In genomic region chr3:20539666-20540460, GRCh38 we compare ENCODE assay signal across 16 cellular contexts.
A peak's percentile ranks its signal among the peaks of the same experiment; 100 is the strongest.
DNase-seq lines count a peak whose midpoint lies in the region; ATAC-seq and TF ChIP-seq lines count a peak whose summit lies in the region.
"Had no signal": no experiment of that assay in that cellular context is flagged by ENCODE, and none has a peak within 500 bp of the region (broad histone marks: within the 10 kb centered on the region; RNA-seq: fewer than 3 reads in every experiment).

No MANE protein-coding gene starts in this region.

- H2BK120ac ChIP-seq in trophoblast cell (ENCODE audit: insufficient read depth, low read length, poor library complexity), result no peak overlapping the region

- H3K27me3 ChIP-seq in trophoblast cell (ENCODE audit: insufficient read depth, low read length), result no peaks in the 10 kb centered on the region

- peaks cover 4 to 8% of the 10 kb centered on the region in 2 experiments for H3K4me1 ChIP-seq in trophoblast cell (ENCODE audit: control insufficient read depth in 1 of 2, insufficient read depth in 2 of 2, low read length in 2 of 2)

- H3K18ac ChIP-seq in trophoblast cell (ENCODE audit: low read length), result no peak overlapping the region

- no peak overlapping the region for H2AFZ ChIP-seq in trophoblast cell (ENCODE audit: insufficient read depth, low read length, poor library complexity)
- H2AFZ ChIP-seq: GM23248 had no signal

- no peak overlapping the region for H2AK5ac ChIP-seq in trophoblast cell (ENCODE audit: low read length)

- no peak overlapping the region for H3K4ac ChIP-seq in trophoblast cell (ENCODE audit: low read depth, low read length)

- H3K79me1 ChIP-seq in trophoblast cell (ENCODE audit: low read length), result peaks cover 2% of the 10 kb centered on the region

- H3K4me3 ChIP-seq in trophoblast cell (ENCODE audit: low read depth, low read length), result no peak overlapping the region
- H3K4me3 ChIP-seq: GM23248 had no signal

- no peak for ATAC-seq in SK-N-SH treated with all-trans-retinoic acid at 6 μM for 48 hours

- peak; percentile 41 for DNase-seq in NCI-H748 (lab: John Stamatoyannopoulos, UW; ENCODE audit: unreplicated experiment)
- no peak for DNase-seq in NCI-H748 treated with DMSO at 0.1 percent for 48 hours (lab: John Stamatoyannopoulos, UW)
- peak; percentile 10 for DNase-seq in NCI-H2171 (lab: John Stamatoyannopoulos, UW)
- peak; percentile 94 for DNase-seq in SK-N-DZ (ENCODE audit: low spot score)
- DNase-seq in trophoblast cell, result no peak
- no peak for DNase-seq in nephron progenitor cell
- DNase-seq: C1 segment of cervical spinal cord; Calu3; CD4-positive, alpha-beta T cell; DMS153; DND-41; GF-D8; GM23248; H9 had no signal

- H3K27ac Mint-ChIP-seq in nephron progenitor cell, result no peak overlapping the region
- H3K27ac Mint-ChIP-seq: B cell; CD4-positive, alpha-beta T cell; H9 had no signal

- WGBS in trophoblast cell (ENCODE audit: extremely low coverage, insufficient coverage, insufficient read length), result no CpG with 5 or more reads among the region's 9 CpGs

- no peak overlapping the region for H4K8ac ChIP-seq in trophoblast cell (ENCODE audit: low read depth, low read length)

- H3K27ac ChIP-seq in trophoblast cell (ENCODE audit: low read depth, low read length), result peak overlapping the region; percentile 34
- H3K27ac ChIP-seq: GM23248 had no signal

- no peak overlapping the region for H3K23ac ChIP-seq in trophoblast cell (ENCODE audit: low read length)

- no peak overlapping the region for H3K9ac ChIP-seq in trophoblast cell (ENCODE audit: low read length)
- H3K9ac ChIP-seq: GM23248 had no signal

- H2BK5ac ChIP-seq in trophoblast cell (ENCODE audit: low read depth, low read length, poor library complexity), result no peak overlapping the region

- H3K4me2 ChIP-seq in trophoblast cell (ENCODE audit: low read length), result no peak overlapping the region

- no peaks in the 10 kb centered on the region for H3K4me1 Mint-ChIP-seq in nephron progenitor cell
- H3K4me1 Mint-ChIP-seq: B cell had no signal

- TF ChIP-seq CTCF in nephron progenitor cell (IDR thresholded peaks at IDR 0.05), result no peak

- H3K14ac ChIP-seq in trophoblast cell (ENCODE audit: low read length), result no peak overlapping the region

- H3K36me3 ChIP-seq in trophoblast cell (ENCODE audit: control insufficient read depth in 1 of 2, insufficient read depth in 2 of 2, low read length in 2 of 2), result no peaks in the 10 kb centered on the region

- H2BK12ac ChIP-seq in trophoblast cell (ENCODE audit: low read length), result no peak overlapping the region

- no peaks in the 10 kb centered on the region for H3K36me3 Mint-ChIP-seq in nephron progenitor cell (ENCODE audit: low read depth)

- no peaks in the 10 kb centered on the region for H3K9me3 Mint-ChIP-seq in nephron progenitor cell
- H3K9me3 Mint-ChIP-seq: CD4-positive, alpha-beta T cell; H9 had no signal

- H4K12ac ChIP-seq in trophoblast cell (ENCODE audit: low read depth, low read length), result no peak overlapping the region

- H3K27me3 Mint-ChIP-seq in nephron progenitor cell (ENCODE audit: low read depth, poor library complexity), result peaks cover 3% of the 10 kb centered on the region
- H3K27me3 Mint-ChIP-seq: B cell; CD4-positive, alpha-beta T cell had no signal

- no peaks in the 10 kb centered on the region for H3K79me2 ChIP-seq in trophoblast cell (ENCODE audit: control insufficient read depth, insufficient read depth, low read length, poor library complexity)

- no peak overlapping the region for H4K91ac ChIP-seq in trophoblast cell (ENCODE audit: low read depth, low read length)

- H3K4me3 Mint-ChIP-seq in nephron progenitor cell, result no peak overlapping the region
- H3K4me3 Mint-ChIP-seq: B cell; CD4-positive, alpha-beta T cell; H9 had no signal

- H3K9me3 ChIP-seq in trophoblast cell (ENCODE audit: insufficient read depth, low read depth, low read length), result no peaks in the 10 kb centered on the region

TF ChIP-seq in SK-N-SH treated with all-trans-retinoic acid at 6 μM for 48 hours, 23 proteins besides CTCF, POLR2A, EP300 and RAD21:
- TF ChIP-seq ZNF70 (CRISPR knock-in tag; IDR thresholded peaks at IDR 0.05) (no peak), CREB5 (CRISPR knock-in tag; IDR thresholded peaks at IDR 0.05; ENCODE audit: low read depth) (no peak), OSR1 (CRISPR knock-in tag; IDR thresholded peaks at IDR 0.05) (no peak), ARNTL (CRISPR knock-in tag; IDR thresholded peaks at IDR 0.05; ENCODE audit: borderline replicate concordance, low read depth) (no peak), ZNF8 (CRISPR knock-in tag; IDR thresholded peaks at IDR 0.05) (no peak), TOX (CRISPR knock-in tag; IDR thresholded peaks at IDR 0.05; ENCODE audit: borderline replicate concordance) (no peak), ISL1 (CRISPR knock-in tag; IDR thresholded peaks at IDR 0.05) (no peak)
- TF ChIP-seq, protein P1, sequence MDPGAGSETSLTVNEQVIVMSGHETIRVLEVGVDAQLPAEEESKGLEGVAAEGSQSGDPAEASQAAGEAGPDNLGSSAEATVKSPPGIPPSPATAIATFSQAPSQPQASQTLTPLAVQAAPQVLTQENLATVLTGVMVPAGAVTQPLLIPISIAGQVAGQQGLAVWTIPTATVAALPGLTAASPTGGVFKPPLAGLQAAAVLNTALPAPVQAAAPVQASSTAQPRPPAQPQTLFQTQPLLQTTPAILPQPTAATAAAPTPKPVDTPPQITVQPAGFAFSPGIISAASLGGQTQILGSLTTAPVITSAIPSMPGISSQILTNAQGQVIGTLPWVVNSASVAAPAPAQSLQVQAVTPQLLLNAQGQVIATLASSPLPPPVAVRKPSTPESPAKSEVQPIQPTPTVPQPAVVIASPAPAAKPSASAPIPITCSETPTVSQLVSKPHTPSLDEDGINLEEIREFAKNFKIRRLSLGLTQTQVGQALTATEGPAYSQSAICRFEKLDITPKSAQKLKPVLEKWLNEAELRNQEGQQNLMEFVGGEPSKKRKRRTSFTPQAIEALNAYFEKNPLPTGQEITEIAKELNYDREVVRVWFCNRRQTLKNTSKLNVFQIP (CRISPR knock-in tag; IDR thresholded peaks at IDR 0.05; ENCODE audit: borderline replicate concordance, low read depth), result no peak
TF ChIP-seq in SK-N-SH treated with all-trans-retinoic acid at 6 μM for 48 hours: peak in this region for 0.

Comparison
In these comparisons a context has a peak if more than half of its experiments do, and no peak if none do; other contexts are left out.
1. DNase-seq: peak in NCI-H748 (single experiment), NCI-H2171 (single experiment) and SK-N-DZ (single experiment); none in NCI-H748 treated with DMSO at 0.1 percent for 48 hours (single experiment), trophoblast cell (0 of 2) and nephron progenitor cell (single experiment).